ENCODE assay signal across 1 cellular context in genomic region chr18:55499526-55499925, GRCh38.
TF ChIP-seq lines count a peak whose summit lies in the region.

No MANE protein-coding gene starts in this region.

TF ChIP-seq in endothelial cell of umbilical vein, 7 proteins besides CTCF, POLR2A, EP300 and RAD21 (continued from another document):
- TF ChIP-seq EZH2 (IDR thresholded peaks at IDR 0.05; ENCODE audit: borderline replicate concordance, low read depth, low read length, severe bottlenecking): no peak
- no peak for TF ChIP-seq FOS (IDR thresholded peaks at IDR 0.05; ENCODE audit: borderline replicate concordance, insufficient read depth, low read length)
- no peak for TF ChIP-seq POLR2AphosphoS5 (IDR thresholded peaks at IDR 0.05; ENCODE audit: insufficient read depth, low read depth, low read length)
TF ChIP-seq in endothelial cell of umbilical vein: peak in this region for 0.
